22 cellular contexts compared by ENCODE assay signal in the genomic region with DNA sequence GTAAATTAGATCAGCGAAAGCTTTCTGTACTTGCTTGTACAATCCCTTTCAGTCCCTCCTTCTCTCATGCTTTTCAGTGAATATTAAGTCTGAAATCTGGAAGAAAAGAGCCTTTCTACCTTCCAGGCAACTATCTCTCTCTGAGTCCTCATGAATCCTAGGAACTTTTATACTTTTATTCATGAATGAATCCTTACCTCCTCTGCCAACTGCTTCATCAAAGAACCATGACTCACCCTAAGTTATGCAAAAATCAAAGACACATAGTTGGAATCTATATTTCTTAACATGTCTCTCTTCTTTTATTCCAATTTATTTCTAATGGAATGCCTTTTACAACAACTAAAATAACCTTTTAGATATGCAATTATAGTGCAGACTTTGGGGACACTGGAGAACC.
DNase-seq lines count a peak whose midpoint lies in the region; ATAC-seq and TF ChIP-seq lines count a peak whose summit lies in the region.
"Had no signal": no experiment of that assay in that cellular context is flagged by ENCODE, and none has a peak within 500 bp of the region (broad histone marks: within the 10 kb centered on the region; RNA-seq: fewer than 3 reads in every experiment).

No MANE protein-coding gene starts in this region.

- H3K9me3 Mint-ChIP-seq in MCF 10A (ENCODE audit: unreplicated experiment) = peaks cover 1% of the 10 kb centered on the region
- peaks cover under 1% of the 10 kb centered on the region for H3K9me3 Mint-ChIP-seq in activated CD4-positive, alpha-beta memory T cell treated with anti-CD3 and anti-CD28 coated beads for 36 hours

- DNase-seq in MCF 10A (ENCODE audit: unreplicated experiment) = peak; percentile 29
- DNase-seq in mammary epithelial cell = no peak
- DNase-seq in astrocyte of the hippocampus (ENCODE audit: low read depth, low spot score) = peak; percentile 51
- peak; percentile 51 for DNase-seq in fibroblast of peridontal ligament (ENCODE audit: extremely low read depth)
- no peak for DNase-seq in activated CD4-positive, alpha-beta memory T cell treated with anti-CD3 and anti-CD28 coated beads for 36 hours
- DNase-seq in HUDEP-2 (lab: John Stamatoyannopoulos, UW; ENCODE audit: unreplicated experiment in 76 of 76) = no peak
- no peak for DNase-seq in NCI-H69 (lab: John Stamatoyannopoulos, UW)
- DNase-seq: DMS53; GF-D8; Karpas-422; NCI-H1417; NCI-H187; NCI-H2107; NCI-H510A; NCI-H774; NK-92 treated with Interleukin-12 subunit alpha and Interleukin-12 subunit beta, amount 100 ng/mL, for 24 hours had no signal

- no peaks in the 10 kb centered on the region for H3K36me3 ChIP-seq in mammary epithelial cell (ENCODE audit: insufficient read depth, low read length)

- H2AFZ ChIP-seq in mammary epithelial cell (ENCODE audit: low read depth, low read length) = no peak overlapping the region

- intact Hi-C loops in MCF 10A (cut with micrococcal nuclease) = no loop called here
- intact Hi-C loops in mammary epithelial cell (cut with micrococcal nuclease) = no loop called here
- intact Hi-C loops in activated CD4-positive, alpha-beta memory T cell treated with anti-CD3 and anti-CD28 coated beads for 36 hours (cut with micrococcal nuclease) = no loop called here

- dilution Hi-C loops in mammary epithelial cell (cut with HindIII; ENCODE audit: low sequenced_read_pairs) = no loop called here

- no peak for TF ChIP-seq CTCF in MCF 10A (IDR thresholded peaks at IDR 0.05; ENCODE audit: unreplicated experiment)
- TF ChIP-seq CTCF in mammary epithelial cell (conservative IDR thresholded peaks at IDR 0.05 in 1 of 2, IDR thresholded peaks at IDR 0.05 in 1 of 2; ENCODE audit: extremely low read depth in 1 of 2, insufficient read depth in 1 of 2, low read depth in 1 of 2, low read length in 2 of 2) = no peak

- H3K9me3 ChIP-seq in mammary epithelial cell (replicated peaks; ENCODE audit: insufficient read depth, low read length) = no peaks in the 10 kb centered on the region

- no peak for ATAC-seq in HG02678 (IDR thresholded peaks at IDR 0.05; ENCODE audit: unreplicated experiment)
- ATAC-seq: SK-N-SH treated with all-trans-retinoic acid at 6 μM for 48 hours had no signal

- H3K27ac ChIP-seq in mammary epithelial cell (ENCODE audit: insufficient read depth, low read depth, low read length) = no peak overlapping the region
- H3K27ac ChIP-seq: 22Rv1, C4-2B, RWPE1 had no signal

- H3K4me2 ChIP-seq in mammary epithelial cell (ENCODE audit: insufficient read depth, low read depth, low read length) = no peak overlapping the region

- H3K4me3 ChIP-seq in mammary epithelial cell (replicated peaks in 1 of 3; ENCODE audit: insufficient read depth in 1 of 3, low read depth in 2 of 3, low read length in 3 of 3) = no peak overlapping the region

- H3K27me3 Mint-ChIP-seq in MCF 10A (ENCODE audit: insufficient read depth, unreplicated experiment) = peaks cover 6% of the 10 kb centered on the region
- H3K27me3 Mint-ChIP-seq in activated CD4-positive, alpha-beta memory T cell treated with anti-CD3 and anti-CD28 coated beads for 36 hours = peaks cover 2% of the 10 kb centered on the region
- H3K27me3 Mint-ChIP-seq: IgD-negative memory B cell had no signal

- no peaks in the 10 kb centered on the region for H3K79me2 ChIP-seq in mammary epithelial cell (ENCODE audit: insufficient read depth, low read length)

- no peaks in the 10 kb centered on the region for H4K20me1 ChIP-seq in mammary epithelial cell (ENCODE audit: insufficient read depth, low read length)

- H3K27me3 ChIP-seq in mammary epithelial cell (ENCODE audit: insufficient read depth, low read length) = no peaks in the 10 kb centered on the region

- H3K9ac ChIP-seq in mammary epithelial cell (ENCODE audit: insufficient read depth, low read length) = no peak overlapping the region

- POLR2A ChIA-PET in MCF 10A (lab: Yijun Ruan, JAX) = interaction anchor here (1.5 kb wide), 1 partner anchor 10 kb away, joined by 4 read pairs; no protein-coding TSS in a partner anchor
- POLR2A ChIA-PET in activated CD4-positive, alpha-beta memory T cell treated with anti-CD3 and anti-CD28 coated beads for 36 hours (lab: Charles Lee) = no interaction called here

- H3K36me3 Mint-ChIP-seq in MCF 10A (ENCODE audit: insufficient read depth, unreplicated experiment) = no peaks in the 10 kb centered on the region
- no peaks in the 10 kb centered on the region for H3K36me3 Mint-ChIP-seq in activated CD4-positive, alpha-beta memory T cell treated with anti-CD3 and anti-CD28 coated beads for 36 hours
- H3K36me3 Mint-ChIP-seq: IgD-negative memory B cell had no signal

- 0% methylated on average over 1 of the region's 1 CpG for WGBS in mammary epithelial cell (ENCODE audit: low coverage, missing lambda C conversion rate)

- in situ Hi-C loops in mammary epithelial cell (cut with MboI; ENCODE audit: low sequenced_read_pairs in 2 of 2) = no loop called here

- H3K4me1 ChIP-seq in mammary epithelial cell (ENCODE audit: insufficient read depth, low read length) = no peaks in the 10 kb centered on the region

- BruUV-seq in MCF 10A (replicated peaks; lab: Mats Ljungman, UMichigan) = no TSS peak
- BruUV-seq in mammary epithelial cell (replicated peaks; lab: Mats Ljungman, UMichigan) = no TSS peak

- H3K4me1 Mint-ChIP-seq in MCF 10A (ENCODE audit: insufficient read depth, unreplicated experiment) = peaks cover 8% of the 10 kb centered on the region
- no peaks in the 10 kb centered on the region for H3K4me1 Mint-ChIP-seq in activated CD4-positive, alpha-beta memory T cell treated with anti-CD3 and anti-CD28 coated beads for 36 hours (ENCODE audit: low read depth)

- H3K4me3 Mint-ChIP-seq in MCF 10A (ENCODE audit: unreplicated experiment) = no peak overlapping the region
- no peak overlapping the region for H3K4me3 Mint-ChIP-seq in activated CD4-positive, alpha-beta memory T cell treated with anti-CD3 and anti-CD28 coated beads for 36 hours
- H3K4me3 Mint-ChIP-seq: IgD-negative memory B cell had no signal

- CTCF ChIA-PET in MCF 10A (lab: Yijun Ruan, JAX) = no interaction called here
- CTCF ChIA-PET in mammary epithelial cell (lab: Charles Lee; ENCODE audit: low non-redundant PET) = no interaction called here
- CTCF ChIA-PET in activated CD4-positive, alpha-beta memory T cell treated with anti-CD3 and anti-CD28 coated beads for 36 hours (lab: Charles Lee) = no interaction called here

- no peak overlapping the region for H3K27ac Mint-ChIP-seq in MCF 10A (ENCODE audit: low read depth, unreplicated experiment)
- H3K27ac Mint-ChIP-seq in activated CD4-positive, alpha-beta memory T cell treated with anti-CD3 and anti-CD28 coated beads for 36 hours = no peak overlapping the region
- H3K27ac Mint-ChIP-seq: IgD-negative memory B cell had no signal

Comparison
In these comparisons a context has a peak if more than half of its experiments do, and no peak if none do; other contexts are left out.
1. DNase-seq: peak in MCF 10A (single experiment), astrocyte of the hippocampus (single experiment) and fibroblast of peridontal ligament (single experiment); none in mammary epithelial cell (single experiment), activated CD4-positive, alpha-beta memory T cell treated with anti-CD3 and anti-CD28 coated beads for 36 hours (single experiment), HUDEP-2 (0 of 76) and NCI-H69 (single experiment).